ENCODE assay signal across 16 cellular contexts in genomic region chr14:34099630-34100029, GRCh38.
DNase-seq lines count a peak whose midpoint lies in the region; ATAC-seq and TF ChIP-seq lines count a peak whose summit lies in the region.
"Had no signal": no experiment of that assay in that cellular context is flagged by ENCODE, and none has a peak within 500 bp of the region (broad histone marks: within the 10 kb centered on the region; RNA-seq: fewer than 3 reads in every experiment).

No MANE protein-coding gene starts in this region.

- 80% methylated on average over 5 of the region's 5 CpGs for WGBS in smooth muscle cell (ENCODE audit: low lambda C conversion rate)

- H3K4me3 ChIP-seq in mucosa of descending colon = no peak overlapping the region
- H3K4me3 ChIP-seq in smooth muscle cell = no peak overlapping the region

- H3F3A ChIP-seq in smooth muscle cell (ENCODE audit: low read depth) = peaks cover 5% of the 10 kb centered on the region

- ATAC-seq in mucosa of descending colon (peak; percentile 75), HG02870 (IDR thresholded peaks at IDR 0.05; ENCODE audit: unreplicated experiment) (no peak)
- ATAC-seq: Panc1 had no signal

- peaks cover 4% of the 10 kb centered on the region for H3K9me3 Mint-ChIP-seq in activated CD4-positive, alpha-beta T cell treated with anti-CD3 and anti-CD28 coated beads, Interleukin-2, amount 10 ng/mL, durations not matched to agents 24 days and 14 days
- H3K9me3 Mint-ChIP-seq: HFFc6 had no signal

- H2AFZ ChIP-seq in smooth muscle cell (ENCODE audit: low read depth) = peak overlapping the region; percentile 95

- peaks cover 30% of the 10 kb centered on the region for H3K4me1 Mint-ChIP-seq in activated CD4-positive, alpha-beta T cell treated with anti-CD3 and anti-CD28 coated beads, Interleukin-2, amount 10 ng/mL, durations not matched to agents 24 days and 14 days
- H3K4me1 Mint-ChIP-seq: CD14-positive monocyte had no signal

- intact Hi-C loops in activated CD4-positive, alpha-beta T cell treated with anti-CD3 and anti-CD28 coated beads, Interleukin-2, amount 10 ng/mL, durations not matched to agents 24 days and 14 days (cut with micrococcal nuclease) = loop anchor here (5.0 to 10.0 kb wide), 4 partner anchors 55 to 147 kb away; partner anchors contain the start of gene EGLN3
- intact Hi-C loops in mucosa of descending colon (cut with DNase I, micrococcal nuclease) = loop anchor here (10.0 kb wide), 2 partner anchors 255 to 265 kb away; no protein-coding TSS in a partner anchor

- no peaks in the 10 kb centered on the region for H3K79me2 ChIP-seq in smooth muscle cell (ENCODE audit: low read depth)

- no peaks in the 10 kb centered on the region for H3K36me3 ChIP-seq in KOPT-K1 (ENCODE audit: insufficient read depth, low read length)
- no peaks in the 10 kb centered on the region for H3K36me3 ChIP-seq in mucosa of descending colon (ENCODE audit: low read depth)
- no peaks in the 10 kb centered on the region for H3K36me3 ChIP-seq in smooth muscle cell (ENCODE audit: low read depth)

- H3K27ac Mint-ChIP-seq in activated CD4-positive, alpha-beta T cell treated with anti-CD3 and anti-CD28 coated beads, Interleukin-2, amount 10 ng/mL, durations not matched to agents 24 days and 14 days = no peak overlapping the region
- H3K27ac Mint-ChIP-seq: HFFc6 had no signal

- H3K36me3 Mint-ChIP-seq in activated CD4-positive, alpha-beta T cell treated with anti-CD3 and anti-CD28 coated beads, Interleukin-2, amount 10 ng/mL, durations not matched to agents 24 days and 14 days (ENCODE audit: low read depth) = peaks cover 10% of the 10 kb centered on the region
- H3K36me3 Mint-ChIP-seq: CD14-positive monocyte had no signal

- DNase-seq in activated CD4-positive, alpha-beta T cell treated with anti-CD3 and anti-CD28 coated beads, Interleukin-2, amount 10 ng/mL, durations not matched to agents 24 days and 14 days = peak; percentile 44
- no peak for DNase-seq in activated CD4-positive, alpha-beta T cell treated with anti-CD3 and anti-CD28 coated beads for 1 hour
- peak in 2 of 3 donors; percentile 50 to 52 for DNase-seq in mucosa of descending colon
- DNase-seq in smooth muscle cell (lab: John Stamatoyannopoulos, UW; ENCODE audit: unreplicated experiment) = no peak
- DNase-seq in SK-N-DZ (ENCODE audit: low spot score) = no peak
- DNase-seq: EL, HFFc6, KBM-7, NCI-H146, NCI-H2081 treated with DMSO at 0.1 percent for 48 hours, NCI-H446 treated with DMSO at 0.1 percent for 48 hours, SK-N-SH had no signal

- TF ChIP-seq CTCF in mucosa of descending colon (IDR thresholded peaks at IDR 0.05) = no peak
- TF ChIP-seq CTCF in smooth muscle cell (IDR thresholded peaks at IDR 0.05; ENCODE audit: borderline replicate concordance, insufficient read depth, poor library complexity, severe bottlenecking) = no peak

- H3K9ac ChIP-seq in smooth muscle cell (ENCODE audit: low read depth) = no peak overlapping the region
- H3K9ac ChIP-seq: SK-N-SH had no signal

- no peak overlapping the region for H3K4me3 Mint-ChIP-seq in activated CD4-positive, alpha-beta T cell treated with anti-CD3 and anti-CD28 coated beads, Interleukin-2, amount 10 ng/mL, durations not matched to agents 24 days and 14 days
- H3K4me3 Mint-ChIP-seq: CD14-positive monocyte, HFFc6 had no signal

- peak overlapping the region; percentile 6 for H3K27ac ChIP-seq in KOPT-K1 (ENCODE audit: low read depth, low read length, poor library complexity, severe bottlenecking)
- no peak overlapping the region for H3K27ac ChIP-seq in smooth muscle cell (ENCODE audit: low read depth)

- H3K27me3 Mint-ChIP-seq in activated CD4-positive, alpha-beta T cell treated with anti-CD3 and anti-CD28 coated beads, Interleukin-2, amount 10 ng/mL, durations not matched to agents 24 days and 14 days = peaks cover 2% of the 10 kb centered on the region

- no peaks in the 10 kb centered on the region for H3K27me3 ChIP-seq in smooth muscle cell (ENCODE audit: low read depth)

- no peaks in the 10 kb centered on the region for H4K20me1 ChIP-seq in smooth muscle cell (ENCODE audit: low read depth)

- H3K4me1 ChIP-seq in mucosa of descending colon (ENCODE audit: low read depth) = peaks cover 7% of the 10 kb centered on the region
- H3K4me1 ChIP-seq in smooth muscle cell (ENCODE audit: low read depth) = peaks cover 25% of the 10 kb centered on the region

- H3K9me3 ChIP-seq in KOPT-K1 (ENCODE audit: insufficient read depth, low read length, poor library complexity, severe bottlenecking) = no peaks in the 10 kb centered on the region
- H3K9me3 ChIP-seq in mucosa of descending colon = no peaks in the 10 kb centered on the region
- no peaks in the 10 kb centered on the region for H3K9me3 ChIP-seq in smooth muscle cell (replicated peaks; ENCODE audit: low read depth)
- H3K9me3 ChIP-seq: SK-N-SH had no signal

- H3K4me2 ChIP-seq in smooth muscle cell = no peak overlapping the region
- H3K4me2 ChIP-seq: SK-N-SH had no signal

Comparison
In these comparisons a context has a peak if more than half of its experiments do, and no peak if none do; other contexts are left out.
1. DNase-seq: peak in activated CD4-positive, alpha-beta T cell treated with anti-CD3 and anti-CD28 coated beads, Interleukin-2, amount 10 ng/mL, durations not matched to agents 24 days and 14 days (single experiment) and mucosa of descending colon (2 of 3); none in activated CD4-positive, alpha-beta T cell treated with anti-CD3 and anti-CD28 coated beads for 1 hour (single experiment), smooth muscle cell (single experiment) and SK-N-DZ (single experiment).